ENCODE assay signal across 8 cellular contexts in the genomic region with DNA sequence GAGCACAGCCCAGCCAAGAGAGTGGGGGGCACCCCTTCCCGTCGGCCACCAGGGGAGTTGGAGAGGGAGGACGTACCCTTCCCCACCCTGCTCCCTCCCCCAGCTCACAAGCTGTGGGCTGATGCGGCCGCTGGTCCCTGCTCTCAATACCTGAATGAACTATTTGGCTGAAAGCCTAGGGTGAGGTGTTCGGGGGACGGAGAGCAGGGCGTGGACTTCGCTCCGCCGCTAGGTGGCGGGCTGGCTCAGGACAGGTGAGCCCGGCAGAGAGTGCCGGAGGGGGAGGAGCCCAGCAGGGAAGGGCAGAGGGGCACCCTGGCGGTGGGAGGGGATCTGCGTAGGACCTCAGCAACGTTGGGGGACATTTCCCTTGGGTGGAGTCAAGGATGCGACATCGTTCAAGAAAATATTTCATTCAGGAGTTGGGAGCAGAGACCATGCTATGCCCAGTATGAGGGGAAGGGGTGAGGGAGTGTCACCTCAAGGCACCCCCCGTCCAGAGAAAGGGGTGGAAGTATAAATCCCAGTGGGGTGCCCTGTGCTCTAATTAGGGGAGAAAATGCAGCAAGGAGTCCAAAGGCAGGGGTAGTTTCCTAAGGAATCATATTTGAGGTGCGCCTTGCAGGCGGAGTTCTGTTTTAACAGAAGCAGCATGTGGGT. TPM values are rescaled to one million over a fixed set of nuclear protein-coding genes. Genes with fewer than 3 reads are reported as not detected.
DNase-seq lines count a peak whose midpoint lies in the region; ATAC-seq and TF ChIP-seq lines count a peak whose summit lies in the region.

No MANE protein-coding gene starts in this region.

- peak; percentile 59 for TF ChIP-seq CTCF in AG10803 (conservative IDR thresholded peaks at IDR 0.05; ENCODE audit: low read length)
- TF ChIP-seq CTCF in GM20000 (IDR thresholded peaks at IDR 0.05; ENCODE audit: extremely low read depth, missing control alignments), result peak; percentile 75
- peak; percentile 83 for TF ChIP-seq CTCF in chondrocyte (IDR thresholded peaks at IDR 0.05)

- H3K4me1 Mint-ChIP-seq in chondrocyte (ENCODE audit: low read depth) (peaks cover 3% of the 10 kb centered on the region), memory B cell (peaks cover 4% of the 10 kb centered on the region)
- H3K4me1 Mint-ChIP-seq in stimulated activated effector memory CD8-positive, alpha-beta T cell treated with anti-CD3 and anti-CD28 coated beads, Interleukin-12 subunit alpha, Interleukin-12 subunit beta, amount 100 ng/mL, for 72 hours, result peaks cover 9% of the 10 kb centered on the region

- peak; percentile 71 to 82 for ATAC-seq in activated CD4-positive, CD25-positive, alpha-beta regulatory T cell treated with anti-CD3 and anti-CD28 coated beads, Interleukin-2, amount 50 U/mL, for 24 hours
- ATAC-seq in memory B cell (ENCODE audit: low read depth), result peak; percentile 97
- peak; percentile 91 for ATAC-seq in stimulated activated effector memory CD8-positive, alpha-beta T cell treated with anti-CD3 and anti-CD28 coated beads, Interleukin-12 subunit alpha, Interleukin-12 subunit beta, amount 100 ng/mL, for 72 hours

- DNase-seq in AG10803 (ENCODE audit: low read depth) (no peak), GM20000 (ENCODE audit: low spot score) (peak; percentile 73), NCI-H1694 treated with DMSO at 0.1 percent for 48 hours (lab: John Stamatoyannopoulos, UW) (peak; percentile 78), chondrocyte (ENCODE audit: low spot score) (no peak), memory B cell (ENCODE audit: low spot score in 2 of 2) (peak; percentile 53 to 70), AML-193 (lab: John Stamatoyannopoulos, UW) (no peak)
- peak; percentile 58 to 81 for DNase-seq in stimulated activated effector memory CD8-positive, alpha-beta T cell treated with anti-CD3 and anti-CD28 coated beads, Interleukin-12 subunit alpha, Interleukin-12 subunit beta, amount 100 ng/mL, for 72 hours (ENCODE audit: low spot score in 2 of 2)

- H3K27ac Mint-ChIP-seq in chondrocyte (ENCODE audit: unreplicated experiment) (no peak overlapping the region), memory B cell (no peak overlapping the region)
- H3K27ac Mint-ChIP-seq in stimulated activated effector memory CD8-positive, alpha-beta T cell treated with anti-CD3 and anti-CD28 coated beads, Interleukin-12 subunit alpha, Interleukin-12 subunit beta, amount 100 ng/mL, for 72 hours, result peak overlapping the region; percentile 29

- H3K36me3 Mint-ChIP-seq in chondrocyte (ENCODE audit: low read depth) (peaks cover 1% of the 10 kb centered on the region), memory B cell (no peaks in the 10 kb centered on the region)
- H3K36me3 Mint-ChIP-seq in stimulated activated effector memory CD8-positive, alpha-beta T cell treated with anti-CD3 and anti-CD28 coated beads, Interleukin-12 subunit alpha, Interleukin-12 subunit beta, amount 100 ng/mL, for 72 hours, result no peaks in the 10 kb centered on the region

- H3K27me3 Mint-ChIP-seq in chondrocyte (ENCODE audit: low read depth) (peaks cover 44% of the 10 kb centered on the region), memory B cell (peaks cover 19% of the 10 kb centered on the region)

- no peak overlapping the region for H3K4me3 ChIP-seq in AG10803 (ENCODE audit: low read length)

- no peak overlapping the region for H3K4me3 Mint-ChIP-seq in chondrocyte (ENCODE audit: unreplicated experiment)
- no peak overlapping the region for H3K4me3 Mint-ChIP-seq in memory B cell
- peak overlapping the region; percentile 4 for H3K4me3 Mint-ChIP-seq in stimulated activated effector memory CD8-positive, alpha-beta T cell treated with anti-CD3 and anti-CD28 coated beads, Interleukin-12 subunit alpha, Interleukin-12 subunit beta, amount 100 ng/mL, for 72 hours

- H3K9me3 Mint-ChIP-seq in chondrocyte (ENCODE audit: low read depth) (no peaks in the 10 kb centered on the region), memory B cell (no peaks in the 10 kb centered on the region)
- no peaks in the 10 kb centered on the region for H3K9me3 Mint-ChIP-seq in stimulated activated effector memory CD8-positive, alpha-beta T cell treated with anti-CD3 and anti-CD28 coated beads, Interleukin-12 subunit alpha, Interleukin-12 subunit beta, amount 100 ng/mL, for 72 hours

RNA-seq across cellular contexts. Expression of a gene that starts 12.0 kb away (rescaled TPM):
- not detected in 3 replicates for total RNA-seq in chondrocyte

RNA-seq across cellular contexts. Expression of a gene that starts 18.7 kb away (rescaled TPM):
- total RNA-seq in chondrocyte, result not detected in 3 replicates

RNA-seq across cellular contexts. Expression of a gene that starts 18.9 kb away (rescaled TPM):
- total RNA-seq in chondrocyte, result 159 to 204 TPM (median 161 TPM) in 3 replicates

RNA-seq across cellular contexts. Expression of a gene that starts 57.9 kb away (rescaled TPM):
- total RNA-seq in chondrocyte, result not detected in 3 replicates

Comparison
In these comparisons a context has a peak if more than half of its experiments do, and no peak if none do; other contexts are left out.
1. DNase-seq: peak in GM20000 (single experiment), NCI-H1694 treated with DMSO at 0.1 percent for 48 hours (single experiment), memory B cell (2 of 2) and stimulated activated effector memory CD8-positive, alpha-beta T cell treated with anti-CD3 and anti-CD28 coated beads, Interleukin-12 subunit alpha, Interleukin-12 subunit beta, amount 100 ng/mL, for 72 hours (2 of 2); none in AG10803 (single experiment), chondrocyte (single experiment) and AML-193 (0 of 2).
2. Peak in every context shown above with its lines, with median percentiles within 50 percentile points of each other: CTCF ChIP-seq and ATAC-seq.